ENCODE assay signal across 9 cellular contexts in genomic region chr1:118905671-118906070, GRCh38.
"Had no signal": no experiment of that assay in that cellular context is flagged by ENCODE, and none has a peak within 500 bp of the region (broad histone marks: within the 10 kb centered on the region; RNA-seq: fewer than 3 reads in every experiment).

No MANE protein-coding gene starts in this region.

- H3K4me1 Mint-ChIP-seq: IgD-negative memory B cell had no signal

- H3K4me2 ChIP-seq: KMS-11 had no signal

- ATAC-seq: HepG2, K562 had no signal

- H3K4me3 Mint-ChIP-seq: IgD-negative memory B cell had no signal

- H3K4me3 ChIP-seq: K562 had no signal

- H3K9ac ChIP-seq: KMS-11 had no signal

- DNase-seq: IMR-90, KBM-7, KG1 had no signal

- H3K9me3 Mint-ChIP-seq: IgD-negative memory B cell had no signal

- H3K36me3 Mint-ChIP-seq: IgD-negative memory B cell had no signal

- H3K27ac Mint-ChIP-seq: IgD-negative memory B cell had no signal

- H3K27ac ChIP-seq: HL-60, KMS-11 had no signal

- FAIRE-seq: HepG2, HTR-8/SVneo, K562 had no signal
